ENCODE assay signal across 21 cellular contexts in the genomic region with DNA sequence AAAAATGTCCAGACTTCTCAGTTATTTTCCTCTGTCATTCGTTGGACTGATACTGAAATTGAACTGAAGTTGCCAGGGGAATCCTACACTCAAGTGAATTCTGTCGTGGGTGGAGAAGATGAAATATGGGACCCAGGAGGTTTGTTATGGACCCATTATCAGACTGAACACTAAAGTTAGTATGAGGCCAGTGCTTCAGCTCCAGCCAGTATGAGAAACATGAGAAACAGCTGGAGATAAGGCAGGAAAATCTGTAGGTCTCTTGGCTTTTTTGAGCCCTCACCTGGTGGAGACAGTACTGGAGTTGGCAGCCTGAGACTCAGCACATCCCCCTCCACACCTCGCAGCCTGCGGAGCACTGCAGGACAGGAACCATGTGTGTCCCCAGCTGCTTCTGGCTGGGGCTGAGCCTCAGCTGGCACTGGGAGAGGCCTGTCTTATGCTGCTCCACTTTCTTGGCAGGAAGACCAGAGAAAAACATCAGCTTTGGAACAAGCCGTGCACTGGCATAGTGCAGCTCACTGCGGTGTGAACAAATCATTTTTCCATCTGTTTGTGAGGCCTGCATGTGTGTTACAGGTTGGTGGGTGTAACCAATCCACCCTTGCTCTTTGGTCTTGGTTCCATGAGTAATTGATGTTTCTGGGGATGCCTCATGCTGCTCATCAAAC.
DNase-seq lines count a peak whose midpoint lies in the region; ATAC-seq and TF ChIP-seq lines count a peak whose summit lies in the region.
"Had no signal": no experiment of that assay in that cellular context is flagged by ENCODE, and none has a peak within 500 bp of the region (broad histone marks: within the 10 kb centered on the region; RNA-seq: fewer than 3 reads in every experiment).

No MANE protein-coding gene starts in this region.

- H2BK15ac ChIP-seq in neuronal stem cell (ENCODE audit: low read length), result no peak overlapping the region

- H2BK120ac ChIP-seq in neuronal stem cell (ENCODE audit: low read depth, low read length), result no peak overlapping the region

- no peaks in the 10 kb centered on the region for H3K27me3 ChIP-seq in left ventricle myocardium inferior (ENCODE audit: low read depth)
- no peaks in the 10 kb centered on the region for H3K27me3 ChIP-seq in neuronal stem cell (ENCODE audit: control insufficient read depth in 3 of 3, insufficient read depth in 3 of 3, low read depth in 1 of 3, low read length in 3 of 3)
- H3K27me3 ChIP-seq in upper lobe of right lung, result no peaks in the 10 kb centered on the region
- H3K27me3 ChIP-seq: BLaER1 treated with 17β-estradiol and CSF1 and Interleukin-3, amounts not matched to agents 10 nM and 100 nM; breast epithelium; stomach had no signal

- intact Hi-C loops in left ventricle myocardium inferior (cut with micrococcal nuclease) (no loop called here), upper lobe of right lung (cut with DNase I) (no loop called here)

- H3K23ac ChIP-seq in neuronal stem cell (ENCODE audit: low read depth, low read length, poor library complexity), result no peak overlapping the region

- H2AFZ ChIP-seq in neuronal stem cell (ENCODE audit: low read length), result no peak overlapping the region

- no peaks in the 10 kb centered on the region for H3K79me1 ChIP-seq in neuronal stem cell (ENCODE audit: low read depth, low read length)

- H3K4me2 ChIP-seq in neuronal stem cell (ENCODE audit: insufficient read depth, low read length, poor library complexity, severe bottlenecking), result no peak overlapping the region

- peak overlapping the region; percentile 4 for H3K18ac ChIP-seq in neuronal stem cell (ENCODE audit: low read length)

- no peak overlapping the region for H2AK5ac ChIP-seq in neuronal stem cell (ENCODE audit: low read depth, low read length)

- no peak overlapping the region for H4K91ac ChIP-seq in neuronal stem cell (ENCODE audit: low read depth, low read length, poor library complexity)

- WGBS in neuronal stem cell (ENCODE audit: extremely low coverage in 2 of 2, insufficient read length in 2 of 2, insufficient replicate concordance in 1 of 2), 2 donors, result no CpG with 5 or more reads among the region's 6 CpGs

- H3K27ac ChIP-seq in left ventricle myocardium inferior (replicated peaks) (peak overlapping the region; percentile 9), neuronal stem cell (replicated peaks; ENCODE audit: low read length) (no peak overlapping the region), upper lobe of right lung (no peak overlapping the region)
- H3K27ac ChIP-seq: 22Rv1; BLaER1 treated with 17β-estradiol and CSF1 and Interleukin-3, amounts not matched to agents 10 nM and 100 nM; breast epithelium; stomach had no signal

- H3K4me1 ChIP-seq in left ventricle myocardium inferior, result no peaks in the 10 kb centered on the region
- H3K4me1 ChIP-seq in neuronal stem cell (ENCODE audit: control insufficient read depth in 2 of 2, insufficient read depth in 1 of 2, low read depth in 1 of 2, low read length in 2 of 2), result no peaks in the 10 kb centered on the region
- no peaks in the 10 kb centered on the region for H3K4me1 ChIP-seq in upper lobe of right lung
- H3K4me1 ChIP-seq: breast epithelium, stomach had no signal

- no peak overlapping the region for H3K14ac ChIP-seq in neuronal stem cell (ENCODE audit: low read length)

- no peak overlapping the region for H2BK12ac ChIP-seq in neuronal stem cell (ENCODE audit: low read length)

- H3K9me3 ChIP-seq in left ventricle myocardium inferior (replicated peaks) (peaks cover 6% of the 10 kb centered on the region), neuronal stem cell (replicated peaks in 1 of 2; ENCODE audit: control insufficient read depth in 2 of 2, insufficient read depth in 1 of 2, low read depth in 1 of 2, low read length in 2 of 2) (no peaks in the 10 kb centered on the region), upper lobe of right lung (no peaks in the 10 kb centered on the region)
- H3K9me3 ChIP-seq: breast epithelium had no signal

- H3K9ac ChIP-seq in neuronal stem cell (ENCODE audit: low read depth, low read length, poor library complexity), result no peak overlapping the region
- H3K9ac ChIP-seq: BLaER1 treated with 17β-estradiol and CSF1 and Interleukin-3, amounts not matched to agents 10 nM and 100 nM had no signal

- H4K8ac ChIP-seq in neuronal stem cell (ENCODE audit: low read depth, low read length), result no peak overlapping the region

- peak; percentile 25 for DNase-seq in DMS 273 (lab: John Stamatoyannopoulos, UW; ENCODE audit: unreplicated experiment)
- DNase-seq in DMS 273 treated with DMSO at 0.1 percent for 48 hours (lab: John Stamatoyannopoulos, UW), result no peak
- peak; percentile 35 for DNase-seq in left ventricle myocardium inferior
- no peak for DNase-seq in neuronal stem cell (ENCODE audit: low spot score)
- no peak for DNase-seq in upper lobe of right lung
- DNase-seq in NCI-H748 (lab: John Stamatoyannopoulos, UW; ENCODE audit: unreplicated experiment), result no peak
- DNase-seq: activated CD4-positive, alpha-beta T cell treated with anti-CD3 and anti-CD28 coated beads, Interleukin-2, amount 10 ng/mL, durations not matched to agents 7 days and 5 days; activated CD8-positive, alpha-beta memory T cell treated with anti-CD3 and anti-CD28 coated beads, Interleukin-2, amount 50 U/mL, for 4 hours; activated effector memory CD4-positive, alpha-beta T cell treated with Interleukin-2 at 50 U/mL for 16 hours; dermis blood vessel endothelial cell; foreskin fibroblast; GF-D8; KBM-7; NCI-H2029 treated with DMSO at 0.1 percent for 48 hours; stomach had no signal

- H3K4ac ChIP-seq in neuronal stem cell (ENCODE audit: low read length), result no peak overlapping the region

- H3K36me3 ChIP-seq in left ventricle myocardium inferior (no peaks in the 10 kb centered on the region), neuronal stem cell (replicated peaks in 1 of 2; ENCODE audit: control insufficient read depth in 2 of 2, insufficient read depth in 2 of 2, low read length in 2 of 2) (no peaks in the 10 kb centered on the region), upper lobe of right lung (no peaks in the 10 kb centered on the region)
- H3K36me3 ChIP-seq: BLaER1 treated with 17β-estradiol and CSF1 and Interleukin-3, amounts not matched to agents 10 nM and 100 nM; breast epithelium; stomach had no signal

- ATAC-seq in upper lobe of right lung (peak; percentile 62), HG03342 (IDR thresholded peaks at IDR 0.05; ENCODE audit: unreplicated experiment) (no peak)
- no peak for ATAC-seq in activated CD4-positive, CD25-positive, alpha-beta regulatory T cell treated with anti-CD3 and anti-CD28 coated beads, Interleukin-2, amount 50 U/mL, for 24 hours
- ATAC-seq: GM12878 had no signal

- no peak overlapping the region for H2BK5ac ChIP-seq in neuronal stem cell (ENCODE audit: low read length)

- no peak overlapping the region for H3K4me3 ChIP-seq in left ventricle myocardium inferior
- no peak overlapping the region for H3K4me3 ChIP-seq in neuronal stem cell (ENCODE audit: low read length in 2 of 2)
- no peak overlapping the region for H3K4me3 ChIP-seq in upper lobe of right lung
- H3K4me3 ChIP-seq: BLaER1 treated with 17β-estradiol and CSF1 and Interleukin-3, amounts not matched to agents 10 nM and 100 nM; breast epithelium; GM12878; stomach had no signal

- TF ChIP-seq CTCF in left ventricle myocardium inferior (IDR thresholded peaks at IDR 0.05; ENCODE audit: borderline replicate concordance), result no peak
- no peak for TF ChIP-seq CTCF in upper lobe of right lung (IDR thresholded peaks at IDR 0.05)

Comparison
In these comparisons a context has a peak if more than half of its experiments do, and no peak if none do; other contexts are left out.
1. DNase-seq: peak in DMS 273 (single experiment) and left ventricle myocardium inferior (single experiment); none in DMS 273 treated with DMSO at 0.1 percent for 48 hours (single experiment), neuronal stem cell (single experiment), upper lobe of right lung (single experiment) and NCI-H748 (single experiment).